Comparison of ENCODE assay signal across 8 cellular contexts in genomic region chr1:153742411-153743142, GRCh38. TPM values are rescaled to one million over a fixed set of nuclear protein-coding genes. Genes with fewer than 3 reads are reported as not detected.
DNase-seq lines count a peak whose midpoint lies in the region; ATAC-seq and TF ChIP-seq lines count a peak whose summit lies in the region.

No MANE protein-coding gene starts in this region.

- H3K4me3 Mint-ChIP-seq in HFFc6 (no peak overlapping the region), endothelial cell (ENCODE audit: unreplicated experiment) (no peak overlapping the region)
- H3K4me3 Mint-ChIP-seq in T-helper 2 cell treated with Interferon-gamma antibody and Interleukin-4, amounts not matched to agents 5 μg/mL and 100 μg/mL, for 36 hours = no peak overlapping the region

- H3K4me1 Mint-ChIP-seq in HFFc6 (ENCODE audit: low read depth) (peaks cover 21% of the 10 kb centered on the region), endothelial cell (ENCODE audit: unreplicated experiment) (peaks cover 20% of the 10 kb centered on the region)
- peaks cover 3% of the 10 kb centered on the region for H3K4me1 Mint-ChIP-seq in T-helper 2 cell treated with Interferon-gamma antibody and Interleukin-4, amounts not matched to agents 5 μg/mL and 100 μg/mL, for 36 hours (ENCODE audit: low read depth)

- peak overlapping the region in 1 of 2 donors; percentile 64 for H3K27ac ChIP-seq in lung (ENCODE audit: low read depth in 1 of 2, low read length in 1 of 2)

- peak; percentile 55 for DNase-seq in GM12864 (ENCODE audit: low read depth)
- peak; percentile 40 for DNase-seq in HFFc6
- DNase-seq in SW480 (ENCODE audit: low spot score) = peak; percentile 86
- no peak for DNase-seq in lung (ENCODE audit: low spot score)
- DNase-seq in NCI-H524 treated with DMSO at 0.1 percent for 48 hours (lab: John Stamatoyannopoulos, UW) = no peak
- no peak for DNase-seq in endothelial cell (ENCODE audit: low spot score)
- no peak for DNase-seq in T-helper 2 cell treated with Interferon-gamma antibody and Interleukin-4, amounts not matched to agents 5 μg/mL and 100 μg/mL, for 36 hours (ENCODE audit: low spot score)

- H3K9me3 ChIP-seq in lung (ENCODE audit: control insufficient read depth in 2 of 2, insufficient read depth in 1 of 2, low read length in 1 of 2) = no peaks in the 10 kb centered on the region

- TF ChIP-seq CTCF in GM12864 (IDR thresholded peaks at IDR 0.05; ENCODE audit: low read depth, low read length, missing control alignments) (no peak), HFFc6 (IDR thresholded peaks at IDR 0.05) (no peak), lung (IDR thresholded peaks at IDR 0.05; ENCODE audit: control extremely low read depth, extremely low read depth) (no peak), endothelial cell (IDR thresholded peaks at IDR 0.05; ENCODE audit: unreplicated experiment) (no peak)

- H3K4me1 ChIP-seq in lung (ENCODE audit: control insufficient read depth in 2 of 2, insufficient read depth in 2 of 2, low read length in 2 of 2) = peaks cover 3 to 5% of the 10 kb centered on the region in 2 donors

- H3K27ac Mint-ChIP-seq in HFFc6 (peak overlapping the region; percentile 40), endothelial cell (ENCODE audit: unreplicated experiment) (no peak overlapping the region)
- H3K27ac Mint-ChIP-seq in T-helper 2 cell treated with Interferon-gamma antibody and Interleukin-4, amounts not matched to agents 5 μg/mL and 100 μg/mL, for 36 hours = no peak overlapping the region

- ATAC-seq in lung (ENCODE audit: insufficient read depth, low FRiP score) (peak; percentile 72), HG03469 (IDR thresholded peaks at IDR 0.05; ENCODE audit: unreplicated experiment) (no peak)

- H3K9me3 Mint-ChIP-seq in HFFc6 = no peaks in the 10 kb centered on the region
- H3K9me3 Mint-ChIP-seq in endothelial cell (ENCODE audit: unreplicated experiment) = no peaks in the 10 kb centered on the region
- no peaks in the 10 kb centered on the region for H3K9me3 Mint-ChIP-seq in T-helper 2 cell treated with Interferon-gamma antibody and Interleukin-4, amounts not matched to agents 5 μg/mL and 100 μg/mL, for 36 hours

- no peak overlapping the region for H3K4me3 ChIP-seq in GM12864 (ENCODE audit: low read depth, low read length)
- H3K4me3 ChIP-seq in lung = no peak overlapping the region

- H3K36me3 Mint-ChIP-seq in HFFc6 (ENCODE audit: low read depth) = peaks cover 22% of the 10 kb centered on the region
- H3K36me3 Mint-ChIP-seq in endothelial cell (ENCODE audit: low read depth, unreplicated experiment) = peaks cover 43% of the 10 kb centered on the region
- peaks cover 37% of the 10 kb centered on the region for H3K36me3 Mint-ChIP-seq in T-helper 2 cell treated with Interferon-gamma antibody and Interleukin-4, amounts not matched to agents 5 μg/mL and 100 μg/mL, for 36 hours (ENCODE audit: low read depth)

- H3K27me3 ChIP-seq in lung (ENCODE audit: control insufficient read depth, insufficient read depth) = no peaks in the 10 kb centered on the region

- peaks cover 33 to 35% of the 10 kb centered on the region in 2 donors for H3K36me3 ChIP-seq in lung (ENCODE audit: control insufficient read depth in 2 of 2, insufficient read depth in 2 of 2, low read length in 2 of 2)

- 61 to 65% methylated on average over 5 of the region's 5 CpGs for WGBS in lung, 2 donors

- H3K27me3 Mint-ChIP-seq in HFFc6 (ENCODE audit: insufficient read depth) (no peaks in the 10 kb centered on the region), endothelial cell (ENCODE audit: unreplicated experiment) (no peaks in the 10 kb centered on the region)
- H3K27me3 Mint-ChIP-seq in T-helper 2 cell treated with Interferon-gamma antibody and Interleukin-4, amounts not matched to agents 5 μg/mL and 100 μg/mL, for 36 hours (ENCODE audit: low read depth) = no peaks in the 10 kb centered on the region

RNA-seq across cellular contexts. Expression of gene INTS3, which starts 14.7 kb away (rescaled TPM):
- total RNA-seq in HFFc6 (2021; fragmentation: NEBNext Ultra II Directional; extraction: Animal tissue kit (Norgen Biotek cat#: 25700)) = 10 to 100 TPM; 33.6 to 43.8 (median 36.4) TPM
- total RNA-seq in lung (10 to 100 TPM; 63.5 to 70.4 TPM), endothelial cell (ENCODE audit: unreplicated experiment) (69.4 TPM)
- polyA plus RNA-seq in lung = 10 to 100 TPM; 31.3 to 38.6 TPM

RNA-seq across cellular contexts. Expression of gene SLC27A3, which starts 32.6 kb away (rescaled TPM):
- total RNA-seq in HFFc6 (2021; fragmentation: NEBNext Ultra II Directional; extraction: Animal tissue kit (Norgen Biotek cat#: 25700)) = 1 to 10 TPM; 5.0 to 7.0 (median 6.1) TPM
- total RNA-seq in lung (100 to 1,000 TPM in 1 of 2 donors, 10 to 100 TPM in 1; 15.8 to 162 TPM), endothelial cell (ENCODE audit: unreplicated experiment) (72.7 TPM)
- polyA plus RNA-seq in lung = 100 to 1,000 TPM in 1 of 2 donors, 10 to 100 TPM in 1; 53.9 to 223 TPM

Comparison
In these comparisons a context has a peak if more than half of its experiments do, and no peak if none do; other contexts are left out.
1. DNase-seq: peak in GM12864 (single experiment), HFFc6 (single experiment) and SW480 (single experiment); none in lung (single experiment), NCI-H524 treated with DMSO at 0.1 percent for 48 hours (single experiment), endothelial cell (single experiment) and T-helper 2 cell treated with Interferon-gamma antibody and Interleukin-4, amounts not matched to agents 5 μg/mL and 100 μg/mL, for 36 hours (single experiment).